11 cellular contexts compared by ENCODE assay signal in genomic region chr6:128487055-128487454, GRCh38. TPM values are rescaled to one million over a fixed set of nuclear protein-coding genes. Genes with fewer than 3 reads are reported as not detected.
DNase-seq lines count a peak whose midpoint lies in the region; TF ChIP-seq lines count a peak whose summit lies in the region.
"Had no signal": no experiment of that assay in that cellular context is flagged by ENCODE, and none has a peak within 500 bp of the region (broad histone marks: within the 10 kb centered on the region; RNA-seq: fewer than 3 reads in every experiment).

No MANE protein-coding gene starts in this region.

- H3K27me3 ChIP-seq in osteoblast (ENCODE audit: insufficient read depth, low read length): no peaks in the 10 kb centered on the region
- H3K27me3 ChIP-seq in sigmoid colon: no peaks in the 10 kb centered on the region

- H3K9me3 ChIP-seq in osteoblast (ENCODE audit: low read depth, low read length): no peaks in the 10 kb centered on the region
- no peaks in the 10 kb centered on the region for H3K9me3 ChIP-seq in sigmoid colon

- H3K27ac ChIP-seq in osteoblast (ENCODE audit: low read depth, low read length) (peak overlapping the region; percentile 35), sigmoid colon (no peak overlapping the region)

- H3K4me3 ChIP-seq in epithelial cell of esophagus (ENCODE audit: low read length) (no peak overlapping the region), osteoblast (ENCODE audit: insufficient read depth, low read length) (no peak overlapping the region), sigmoid colon (no peak overlapping the region)

- H3K36me3 ChIP-seq in osteoblast (ENCODE audit: insufficient read depth, low read length) (peaks cover 7% of the 10 kb centered on the region), sigmoid colon (no peaks in the 10 kb centered on the region)

- TF ChIP-seq CTCF in epithelial cell of esophagus (IDR thresholded peaks at IDR 0.05; ENCODE audit: insufficient read depth, low read depth, low read length, missing control alignments) (peak; percentile 49), osteoblast (IDR thresholded peaks at IDR 0.05; ENCODE audit: extremely low read depth, low read depth, low read length) (peak; percentile 39), sigmoid colon (IDR thresholded peaks at IDR 0.05) (no peak)

- TF ChIP-seq POLR2A in sigmoid colon (IDR thresholded peaks at IDR 0.05): no peak

- H3K4me2 ChIP-seq in osteoblast (ENCODE audit: insufficient read depth, low read length): no peak overlapping the region

- TF ChIP-seq EP300 in sigmoid colon (IDR thresholded peaks at IDR 0.05): no peak

- intact Hi-C loops in sigmoid colon (cut with DNase I): no loop called here

- 79 to 87% methylated on average over 2 of the region's 2 CpGs for WGBS in sigmoid colon, 2 donors

- H3K4me1 ChIP-seq in osteoblast (ENCODE audit: insufficient read depth, low read length) (peaks cover 17% of the 10 kb centered on the region), sigmoid colon (peaks cover 0 to 29% (median 11%) of the 10 kb centered on the region in 4 donors)

- H3K79me2 ChIP-seq in osteoblast (ENCODE audit: insufficient read depth, low read length): peaks cover 70% of the 10 kb centered on the region

- DNase-seq in DMS 273 (lab: John Stamatoyannopoulos, UW; ENCODE audit: unreplicated experiment) (peak; percentile 32), DMS 273 treated with DMSO at 0.1 percent for 48 hours (lab: John Stamatoyannopoulos, UW) (no peak), NCI-H69 (lab: John Stamatoyannopoulos, UW) (peak; percentile 68), epithelial cell of esophagus (ENCODE audit: low read depth) (no peak), osteoblast (ENCODE audit: insufficient read length, low spot score, missing footprints) (no peak), MV-4-11 (lab: John Stamatoyannopoulos, UW) (no peak), sigmoid colon (no peak), NCI-H1694 treated with DMSO at 0.1 percent for 48 hours (lab: John Stamatoyannopoulos, UW) (no peak)
- DNase-seq: 8988T, hypothalamus, NCI-H1092 treated with DMSO at 0.1 percent for 48 hours had no signal

- H4K20me1 ChIP-seq in osteoblast (ENCODE audit: insufficient read depth, low read length): peaks cover 12% of the 10 kb centered on the region

- no peak overlapping the region for H2AFZ ChIP-seq in osteoblast (ENCODE audit: low read length)

RNA-seq across cellular contexts. Expression of gene PTPRK, which starts 33.3 kb away (rescaled TPM):
- 153 and 165 TPM in 2 replicates for total RNA-seq in osteoblast
- 10 to 100 TPM; 46.7 to 51.3 (median 47.1) TPM for total RNA-seq in sigmoid colon
- polyA plus RNA-seq in sigmoid colon: 10 to 100 TPM in 1 of 3 donors, 1 to 10 TPM in 2; 6.0 to 23.2 (median 9.0) TPM

Comparison
In these comparisons a context has a peak if more than half of its experiments do, and no peak if none do; other contexts are left out.
1. DNase-seq: peak in DMS 273 (single experiment) and NCI-H69 (single experiment); none in DMS 273 treated with DMSO at 0.1 percent for 48 hours (single experiment), epithelial cell of esophagus (single experiment), osteoblast (single experiment), MV-4-11 (single experiment), sigmoid colon (single experiment) and NCI-H1694 treated with DMSO at 0.1 percent for 48 hours (single experiment).
2. CTCF ChIP-seq: peak in epithelial cell of esophagus (single experiment) and osteoblast (single experiment); none in sigmoid colon (0 of 4).